Comparison of ENCODE assay signal across 19 cellular contexts in the genomic region with DNA sequence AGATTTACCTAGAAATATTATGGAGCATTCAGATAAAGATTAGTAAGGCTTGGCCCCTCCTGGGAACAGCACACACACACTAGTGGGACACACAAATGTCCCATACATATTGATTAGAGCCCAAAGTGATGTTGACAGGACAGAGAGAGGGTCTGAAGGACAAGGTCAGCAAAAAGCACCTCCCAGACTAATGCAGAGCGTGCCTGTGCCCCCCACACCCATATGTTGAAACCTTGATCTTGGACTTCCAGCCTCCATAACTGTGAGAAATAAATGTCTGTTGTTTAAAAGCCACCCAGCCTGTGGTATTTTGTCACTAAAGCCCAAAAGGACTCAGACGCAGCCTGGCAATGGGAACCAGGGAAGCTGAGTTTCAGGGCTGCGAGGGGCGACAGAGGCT. TPM values are rescaled to one million over a fixed set of nuclear protein-coding genes. Genes with fewer than 3 reads are reported as not detected.
DNase-seq lines count a peak whose midpoint lies in the region; ATAC-seq, FAIRE-seq and TF ChIP-seq lines count a peak whose summit lies in the region.
"Had no signal": no experiment of that assay in that cellular context is flagged by ENCODE, and none has a peak within 500 bp of the region (broad histone marks: within the 10 kb centered on the region; RNA-seq: fewer than 3 reads in every experiment).

No MANE protein-coding gene starts in this region.

- H3K4me1 ChIP-seq in ACC112 (ENCODE audit: control insufficient read depth, insufficient read depth, low read length, unreplicated experiment) (peaks cover 37% of the 10 kb centered on the region), PC-3 (ENCODE audit: insufficient read depth, low read length) (peaks cover 41% of the 10 kb centered on the region), esophagus squamous epithelium (peaks cover 25 to 52% (median 33%) of the 10 kb centered on the region in 3 donors), small intestine (ENCODE audit: control insufficient read depth in 2 of 2, insufficient read depth in 1 of 2, low read depth in 1 of 2, low read length in 1 of 2) (no peaks in the 10 kb centered on the region)

- H3F3A ChIP-seq in PC-3 (ENCODE audit: low read length, unreplicated experiment): no peaks in the 10 kb centered on the region

- no peak overlapping the region for H2AFZ ChIP-seq in ACC112 (ENCODE audit: low read length, unreplicated experiment)
- no peak overlapping the region for H2AFZ ChIP-seq in PC-3 (ENCODE audit: low read length)

- POLR2A ChIA-PET in PC-3 (lab: Charles Lee; ENCODE audit: unreplicated experiment): no interaction called here

- H3K9me3 Mint-ChIP-seq in nephron progenitor cell: no peaks in the 10 kb centered on the region
- H3K9me3 Mint-ChIP-seq: CD4-positive, alpha-beta memory T cell; H9 had no signal

- no peak for TF ChIP-seq POLR2A in esophagus squamous epithelium (IDR thresholded peaks at IDR 0.05)

- 86 to 93% methylated on average over 2 to 4 of the region's 4 CpGs for WGBS in esophagus squamous epithelium, 2 donors
- 90 to 97% (median 97%) methylated on average over 4 of the region's 4 CpGs for WGBS in small intestine, 3 donors

- H3K9ac ChIP-seq in PC-3 (ENCODE audit: low read length): no peak overlapping the region

- no peaks in the 10 kb centered on the region for H3K9me2 ChIP-seq in PC-3 (replicated peaks; ENCODE audit: low read length)

- ATAC-seq in PC-3: no peak
- ATAC-seq: K562 had no signal

- no peak for TF ChIP-seq CTCF in PC-3 (conservative IDR thresholded peaks at IDR 0.05; ENCODE audit: low read depth, low read length)
- TF ChIP-seq CTCF in nephron progenitor cell (IDR thresholded peaks at IDR 0.05): no peak
- TF ChIP-seq CTCF in esophagus squamous epithelium (IDR thresholded peaks at IDR 0.05): no peak

- intact Hi-C loops in PC-3 (cut with micrococcal nuclease) (loop anchor here (5.0 to 10.0 kb wide), 2 partner anchors 73 to 170 kb away; partner anchors contain the start of genes PC and RHOD), esophagus squamous epithelium (cut with DNase I) (no loop called here)

- H3K4me2 ChIP-seq in PC-3 (ENCODE audit: low read length): no peak overlapping the region

- peak overlapping the region; percentile 16 for H3K27ac Mint-ChIP-seq in nephron progenitor cell

- H3K4me3 ChIP-seq in ACC112 (ENCODE audit: low read depth, low read length) (no peak overlapping the region), PC-3 (ENCODE audit: low read length) (no peak overlapping the region), esophagus squamous epithelium (no peak overlapping the region), small intestine (ENCODE audit: low read depth in 1 of 2, low read length in 2 of 2) (no peak overlapping the region)
- H3K4me3 ChIP-seq: K562 had no signal

- H3K79me2 ChIP-seq in ACC112 (ENCODE audit: control insufficient read depth, insufficient read depth, low read length, unreplicated experiment): no peaks in the 10 kb centered on the region
- peaks cover 6% of the 10 kb centered on the region; the same call in 1 of the 2 replicates for H3K79me2 ChIP-seq in PC-3 (ENCODE audit: low read length)

- H4K20me1 ChIP-seq in PC-3 (ENCODE audit: low read length): no peaks in the 10 kb centered on the region

- peak overlapping the region; percentile 89; the same call in 1 of the 2 replicates for H3K27ac ChIP-seq in ACC112 (ENCODE audit: low read depth, low read length)
- H3K27ac ChIP-seq in PC-3 (ENCODE audit: low read length): 0 out of 2 replicates have a peak overlapping the region, but pooled peaks have one; percentile 78
- H3K27ac ChIP-seq in epithelial cell of prostate: peak overlapping the region; percentile 74
- H3K27ac ChIP-seq in esophagus squamous epithelium: no peak overlapping the region
- H3K27ac ChIP-seq in small intestine (ENCODE audit: low read depth in 1 of 2, low read length in 1 of 2): no peak overlapping the region
- H3K27ac ChIP-seq: C4-2B had no signal

- H3K4me3 Mint-ChIP-seq in nephron progenitor cell: no peak overlapping the region
- H3K4me3 Mint-ChIP-seq: CD4-positive, alpha-beta memory T cell; H9 had no signal

- H3K36me3 ChIP-seq in ACC112 (ENCODE audit: insufficient read depth, low read length) (no peaks in the 10 kb centered on the region), PC-3 (ENCODE audit: low read depth, low read length) (no peaks in the 10 kb centered on the region), esophagus squamous epithelium (no peaks in the 10 kb centered on the region), small intestine (ENCODE audit: control insufficient read depth in 2 of 2, insufficient read depth in 2 of 2, low read length in 2 of 2) (no peaks in the 10 kb centered on the region)

- H3K4me1 Mint-ChIP-seq in nephron progenitor cell: peaks cover 68% of the 10 kb centered on the region

- no TSS peak for BruUV-seq in PC-3 (replicated peaks; lab: Mats Ljungman, UMichigan)

- peaks cover 8% of the 10 kb centered on the region for H3K27me3 Mint-ChIP-seq in nephron progenitor cell (ENCODE audit: low read depth, poor library complexity)
- H3K27me3 Mint-ChIP-seq: CD4-positive, alpha-beta memory T cell had no signal

- H3K9me3 ChIP-seq in PC-3 (ENCODE audit: low read length) (no peaks in the 10 kb centered on the region), esophagus squamous epithelium (no peaks in the 10 kb centered on the region), small intestine (ENCODE audit: control insufficient read depth, low read depth) (no peaks in the 10 kb centered on the region)

- H3K27me3 ChIP-seq in ACC112 (ENCODE audit: insufficient read depth, low read length) (no peaks in the 10 kb centered on the region), PC-3 (ENCODE audit: low read length) (no peaks in the 10 kb centered on the region), esophagus squamous epithelium (no peaks in the 10 kb centered on the region), small intestine (ENCODE audit: control insufficient read depth in 2 of 2, insufficient read depth in 2 of 2, low read length in 2 of 2) (no peaks in the 10 kb centered on the region)

- DNase-seq in PC-3 (no peak), epithelial cell of prostate (ENCODE audit: low read depth, low spot score) (no peak), nephron progenitor cell (no peak), NCI-H2171 treated with DMSO at 0.1 percent for 48 hours (lab: John Stamatoyannopoulos, UW) (no peak), NCI-H1105 treated with DMSO at 0.1 percent for 48 hours (lab: John Stamatoyannopoulos, UW) (no peak), esophagus squamous epithelium (lab: John Stamatoyannopoulos, UW) (no peak), small intestine (no peak)
- DNase-seq: AML-193; CD4-positive, alpha-beta memory T cell; DMS53; DND-41; EL; H9 had no signal

- CTCF ChIA-PET in PC-3 (lab: Charles Lee): interaction anchor here (0.5 kb wide), 1 partner anchor 170 kb away, joined by 3 read pairs; no protein-coding TSS in a partner anchor

- peaks cover 4% of the 10 kb centered on the region for H3K36me3 Mint-ChIP-seq in nephron progenitor cell (ENCODE audit: low read depth)
- H3K36me3 Mint-ChIP-seq: CD4-positive, alpha-beta memory T cell had no signal

- no peak for FAIRE-seq in small intestine (lab: Jason Lieb, UNC)
- FAIRE-seq: GM12891, GM19239, H1, K562 had no signal

RNA-seq across cellular contexts. Expression of gene LRFN4, which starts 27.6 kb away (rescaled TPM):
- 64.4 and 79.8 TPM in 2 replicates for total RNA-seq in PC-3 (2014; rRNA removed)
- total RNA-seq in esophagus squamous epithelium: 10 to 100 TPM in 1 of 4 donors, 1 to 10 TPM in 3; 6.7 to 13.5 (median 7.2) TPM
- 10 to 100 TPM in 1 of 3 donors, 1 to 10 TPM in 2; 1.4 to 12.2 (median 2.7) TPM for polyA plus RNA-seq in small intestine

RNA-seq across cellular contexts. Expression of gene RCE1, which starts 41.2 kb away (rescaled TPM):
- total RNA-seq in PC-3 (2014; rRNA removed): 63.9 and 70.4 TPM in 2 replicates
- 10 to 100 TPM in 3 of 4 donors, 1 to 10 TPM in 1; 8.9 to 29.7 (median 21.8) TPM for total RNA-seq in esophagus squamous epithelium
- 10 to 100 TPM; 15.1 to 21.7 (median 19.8) TPM for polyA plus RNA-seq in small intestine

Comparison
In these comparisons a context has a peak if more than half of its experiments do, and no peak if none do; other contexts are left out.
1. H3K27ac ChIP-seq: peak in ACC112 (single experiment), PC-3 (single experiment) and epithelial cell of prostate (single experiment); none in esophagus squamous epithelium (0 of 4) and small intestine (0 of 2).